8 cellular contexts compared by ENCODE assay signal in genomic region chr19:9786342-9786741, GRCh38. TPM values are rescaled to one million over a fixed set of nuclear protein-coding genes. Genes with fewer than 3 reads are reported as not detected.
DNase-seq lines count a peak whose midpoint lies in the region; ATAC-seq and TF ChIP-seq lines count a peak whose summit lies in the region.

No MANE protein-coding gene starts in this region.

- no peaks in the 10 kb centered on the region for H3K36me3 ChIP-seq in muscle layer of colon (ENCODE audit: insufficient read depth, low read length)

- ATAC-seq in left cardiac atrium (no peak), HG02763 (IDR thresholded peaks at IDR 0.05; ENCODE audit: unreplicated experiment) (no peak)

- TF ChIP-seq CTCF in choroid plexus epithelial cell (conservative IDR thresholded peaks at IDR 0.05; ENCODE audit: low read depth, low read length): no peak

- no peaks in the 10 kb centered on the region for H3K9me3 ChIP-seq in muscle layer of colon (ENCODE audit: low read length)

- no peak overlapping the region for H3K9ac ChIP-seq in muscle layer of colon (ENCODE audit: low read length)

- H3K4me1 ChIP-seq in muscle layer of colon (ENCODE audit: insufficient read depth, low read length): no peaks in the 10 kb centered on the region

- no peaks in the 10 kb centered on the region for H3K27me3 ChIP-seq in muscle layer of colon (ENCODE audit: control insufficient read depth in 1 of 2, insufficient read depth in 2 of 2, low read length in 2 of 2)

- H3K4me3 ChIP-seq in choroid plexus epithelial cell (ENCODE audit: low read depth, low read length): peak overlapping the region; percentile 89
- H3K4me3 ChIP-seq in muscle layer of colon (ENCODE audit: low read depth in 1 of 2, low read length in 2 of 2): peak overlapping the region in 1 of 2 donors; percentile 72

- H3K27ac ChIP-seq in muscle layer of colon (ENCODE audit: low read depth, low read length): peak overlapping the region; percentile 100

- intact Hi-C loops in left cardiac atrium (cut with DNase I): no loop called here
- intact Hi-C loops in cardiac septum (cut with DNase I): no loop called here

- peak; percentile 40 for DNase-seq in left cardiac atrium
- DNase-seq in cardiac septum (ENCODE audit: low spot score): no peak
- no peak for DNase-seq in choroid plexus epithelial cell (ENCODE audit: low read depth)
- no peak for DNase-seq in HuH-7.5 (ENCODE audit: low spot score)
- DNase-seq in iPS-NIHi11 (ENCODE audit: low spot score): no peak
- no peak for DNase-seq in stimulated activated CD4-positive, alpha-beta T cell treated with anti-CD3 and anti-CD28 coated beads, Interleukin-12 subunit alpha, Interleukin-12 subunit beta, amount 100 ng/mL, for 4 hours

RNA-seq across cellular contexts. Expression of gene ZNF846, which starts 17.8 kb away (rescaled TPM):
- 10 to 100 TPM in 1 of 2 donors, 1 to 10 TPM in 1; 8.8 to 12.7 TPM for total RNA-seq in left cardiac atrium
- total RNA-seq in cardiac septum: 10.5 TPM

RNA-seq across cellular contexts. Expression of gene FBXL12, which starts 32.5 kb away (rescaled TPM):
- 10 to 100 TPM; 12.8 to 14.5 TPM for total RNA-seq in left cardiac atrium
- 17.0 TPM for total RNA-seq in cardiac septum

RNA-seq across cellular contexts. Expression of gene UBL5, which starts 41.4 kb away (rescaled TPM):
- total RNA-seq in left cardiac atrium (100 to 1,000 TPM; 414 to 466 TPM), cardiac septum (422 TPM)

RNA-seq across cellular contexts. Expression of gene PIN1, which starts 48.8 kb away (rescaled TPM):
- total RNA-seq in left cardiac atrium (10 to 100 TPM; 73.7 to 74.9 TPM), cardiac septum (93.5 TPM)
